Comparison of ENCODE assay signal across 1 cellular context in the genomic region with DNA sequence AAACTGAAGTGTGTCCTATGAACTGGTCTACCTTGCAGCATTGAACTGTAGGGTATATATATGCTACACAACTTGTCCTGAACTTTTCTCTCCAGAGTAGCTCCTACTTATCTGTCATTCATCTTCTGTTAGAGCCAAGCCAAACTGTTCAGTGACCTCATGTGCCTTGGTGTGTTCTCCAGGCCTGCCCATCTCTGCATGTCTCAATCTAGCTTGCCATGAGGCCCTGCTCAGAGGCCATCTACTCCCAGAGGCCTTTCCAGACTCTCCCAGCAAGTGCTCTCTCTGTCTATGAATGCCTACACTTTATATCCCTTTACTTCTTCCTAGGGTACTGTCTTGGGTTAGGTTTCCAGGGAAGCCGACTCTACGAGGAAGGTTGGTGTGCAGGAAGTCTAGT.
TF ChIP-seq lines count a peak whose summit lies in the region.

No MANE protein-coding gene starts in this region.

TF ChIP-seq in K562, 482 proteins besides CTCF, POLR2A, EP300 and RAD21:
- TF ChIP-seq, protein P1, sequence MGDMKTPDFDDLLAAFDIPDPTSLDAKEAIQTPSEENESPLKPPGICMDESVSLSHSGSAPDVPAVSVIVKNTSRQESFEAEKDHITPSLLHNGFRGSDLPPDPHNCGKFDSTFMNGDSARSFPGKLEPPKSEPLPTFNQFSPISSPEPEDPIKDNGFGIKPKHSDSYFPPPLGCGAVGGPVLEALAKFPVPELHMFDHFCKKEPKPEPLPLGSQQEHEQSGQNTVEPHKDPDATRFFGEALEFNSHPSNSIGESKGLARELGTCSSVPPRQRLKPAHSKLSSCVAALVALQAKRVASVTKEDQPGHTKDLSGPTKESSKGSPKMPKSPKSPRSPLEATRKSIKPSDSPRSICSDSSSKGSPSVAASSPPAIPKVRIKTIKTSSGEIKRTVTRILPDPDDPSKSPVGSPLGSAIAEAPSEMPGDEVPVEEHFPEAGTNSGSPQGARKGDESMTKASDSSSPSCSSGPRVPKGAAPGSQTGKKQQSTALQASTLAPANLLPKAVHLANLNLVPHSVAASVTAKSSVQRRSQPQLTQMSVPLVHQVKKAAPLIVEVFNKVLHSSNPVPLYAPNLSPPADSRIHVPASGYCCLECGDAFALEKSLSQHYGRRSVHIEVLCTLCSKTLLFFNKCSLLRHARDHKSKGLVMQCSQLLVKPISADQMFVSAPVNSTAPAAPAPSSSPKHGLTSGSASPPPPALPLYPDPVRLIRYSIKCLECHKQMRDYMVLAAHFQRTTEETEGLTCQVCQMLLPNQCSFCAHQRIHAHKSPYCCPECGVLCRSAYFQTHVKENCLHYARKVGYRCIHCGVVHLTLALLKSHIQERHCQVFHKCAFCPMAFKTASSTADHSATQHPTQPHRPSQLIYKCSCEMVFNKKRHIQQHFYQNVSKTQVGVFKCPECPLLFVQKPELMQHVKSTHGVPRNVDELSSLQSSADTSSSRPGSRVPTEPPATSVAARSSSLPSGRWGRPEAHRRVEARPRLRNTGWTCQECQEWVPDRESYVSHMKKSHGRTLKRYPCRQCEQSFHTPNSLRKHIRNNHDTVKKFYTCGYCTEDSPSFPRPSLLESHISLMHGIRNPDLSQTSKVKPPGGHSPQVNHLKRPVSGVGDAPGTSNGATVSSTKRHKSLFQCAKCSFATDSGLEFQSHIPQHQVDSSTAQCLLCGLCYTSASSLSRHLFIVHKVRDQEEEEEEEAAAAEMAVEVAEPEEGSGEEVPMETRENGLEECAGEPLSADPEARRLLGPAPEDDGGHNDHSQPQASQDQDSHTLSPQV (IDR thresholded peaks at IDR 0.05) = peak; percentile 60; the same call in 1 of the 2 replicates
- TF ChIP-seq NCOA1 (IDR thresholded peaks at IDR 0.05; ENCODE audit: low read depth) = no peak
- TF ChIP-seq, protein P2, sequence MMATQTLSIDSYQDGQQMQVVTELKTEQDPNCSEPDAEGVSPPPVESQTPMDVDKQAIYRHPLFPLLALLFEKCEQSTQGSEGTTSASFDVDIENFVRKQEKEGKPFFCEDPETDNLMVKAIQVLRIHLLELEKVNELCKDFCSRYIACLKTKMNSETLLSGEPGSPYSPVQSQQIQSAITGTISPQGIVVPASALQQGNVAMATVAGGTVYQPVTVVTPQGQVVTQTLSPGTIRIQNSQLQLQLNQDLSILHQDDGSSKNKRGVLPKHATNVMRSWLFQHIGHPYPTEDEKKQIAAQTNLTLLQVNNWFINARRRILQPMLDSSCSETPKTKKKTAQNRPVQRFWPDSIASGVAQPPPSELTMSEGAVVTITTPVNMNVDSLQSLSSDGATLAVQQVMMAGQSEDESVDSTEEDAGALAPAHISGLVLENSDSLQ (IDR thresholded peaks at IDR 0.05) = peak; percentile 23; the same call in 1 of the 2 replicates
- no peak for TF ChIP-seq TBL1XR1 (IDR thresholded peaks at IDR 0.05; ENCODE audit: low read length in 2 of 2)
- no peak for TF ChIP-seq ATF7 (IDR thresholded peaks at IDR 0.05)
- TF ChIP-seq EHMT2 (IDR thresholded peaks at IDR 0.05) = peak; percentile 39; the same call in 1 of the 2 replicates
- TF ChIP-seq MGA (IDR thresholded peaks at IDR 0.05) = peak; percentile 82; the same call in 1 of the 2 replicates
- TF ChIP-seq, protein P3, sequence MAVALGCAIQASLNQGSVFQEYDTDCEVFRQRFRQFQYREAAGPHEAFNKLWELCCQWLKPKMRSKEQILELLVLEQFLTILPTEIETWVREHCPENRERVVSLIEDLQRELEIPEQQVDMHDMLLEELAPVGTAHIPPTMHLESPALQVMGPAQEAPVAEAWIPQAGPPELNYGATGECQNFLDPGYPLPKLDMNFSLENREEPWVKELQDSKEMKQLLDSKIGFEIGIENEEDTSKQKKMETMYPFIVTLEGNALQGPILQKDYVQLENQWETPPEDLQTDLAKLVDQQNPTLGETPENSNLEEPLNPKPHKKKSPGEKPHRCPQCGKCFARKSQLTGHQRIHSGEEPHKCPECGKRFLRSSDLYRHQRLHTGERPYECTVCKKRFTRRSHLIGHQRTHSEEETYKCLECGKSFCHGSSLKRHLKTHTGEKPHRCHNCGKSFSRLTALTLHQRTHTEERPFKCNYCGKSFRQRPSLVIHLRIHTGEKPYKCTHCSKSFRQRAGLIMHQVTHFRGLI (CRISPR knock-in tag; IDR thresholded peaks at IDR 0.05) = no peak
- no peak for TF ChIP-seq LCOR (CRISPR knock-in tag; IDR thresholded peaks at IDR 0.05)
- TF ChIP-seq ZNF124 (CRISPR knock-in tag; IDR thresholded peaks at IDR 0.05) = no peak
- TF ChIP-seq POLR3A (IDR thresholded peaks at IDR 0.05; ENCODE audit: borderline replicate concordance, extremely low read depth, insufficient read depth, insufficient read length) = no peak
- TF ChIP-seq BCOR (IDR thresholded peaks at IDR 0.05) = no peak
- no peak for TF ChIP-seq NCOR1 (IDR thresholded peaks at IDR 0.05)
- no peak for TF ChIP-seq MEIS2 (IDR thresholded peaks at IDR 0.05; ENCODE audit: partially characterized antibody)
- no peak for TF ChIP-seq XRCC3 (IDR thresholded peaks at IDR 0.05)
- TF ChIP-seq SMAD4 (CRISPR knock-in tag; conservative IDR thresholded peaks at IDR 0.05) = peak; percentile 67
- 0 out of 2 replicates have a peak, but pooled peaks have one; percentile 22 for TF ChIP-seq NFRKB (IDR thresholded peaks at IDR 0.05; ENCODE audit: low read depth)
